In the genomic region with DNA sequence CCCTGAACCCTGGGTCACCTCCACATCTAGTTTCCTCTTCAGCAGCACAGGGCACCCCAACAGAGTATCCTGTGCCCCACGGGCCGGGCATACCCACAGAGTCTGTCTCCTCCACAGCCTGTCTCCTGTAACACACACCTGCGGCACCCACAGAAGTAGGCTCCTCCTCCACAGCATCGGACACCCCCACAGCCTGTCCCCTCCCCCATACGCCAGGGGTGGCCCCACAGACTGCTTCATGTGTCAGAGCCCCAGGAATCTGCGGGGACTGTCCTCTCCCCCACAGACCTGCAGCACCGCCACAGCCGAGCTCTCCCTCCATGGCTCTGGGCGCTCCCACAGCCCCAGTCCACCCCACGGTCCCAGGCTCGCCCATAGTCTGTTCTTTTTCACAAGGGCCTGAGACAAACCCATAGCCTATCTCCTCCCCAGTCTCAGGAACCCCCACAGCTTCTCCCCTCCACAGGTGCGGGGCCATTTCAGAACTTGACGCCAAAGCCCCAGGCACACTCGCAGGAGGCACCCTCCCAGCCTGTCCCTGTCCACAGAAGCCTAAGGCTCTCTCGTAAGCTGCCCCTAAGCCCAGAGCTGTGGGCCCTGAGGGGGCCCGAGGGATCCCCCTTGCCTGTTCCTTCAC, we compare ENCODE assay signal across 8 cellular contexts. TPM values are rescaled to one million over a fixed set of nuclear protein-coding genes. Genes with fewer than 3 reads are reported as not detected.
DNase-seq lines count a peak whose midpoint lies in the region; ATAC-seq and TF ChIP-seq lines count a peak whose summit lies in the region.

No MANE protein-coding gene starts in this region.

- H3K4me1 ChIP-seq in foreskin keratinocyte (peaks cover 18% of the 10 kb centered on the region), rectal smooth muscle tissue (ENCODE audit: control insufficient read depth, insufficient read depth, low read length) (peaks cover 14% of the 10 kb centered on the region)

- H3K36me3 ChIP-seq in rectal smooth muscle tissue (ENCODE audit: control insufficient read depth, insufficient read depth, low read length): peaks cover 11% of the 10 kb centered on the region

- H3K27ac ChIP-seq in VCaP (peak overlapping the region; percentile 84), foreskin keratinocyte (no peak overlapping the region), rectal smooth muscle tissue (ENCODE audit: low read depth, low read length) (no peak overlapping the region)

- H3K9ac ChIP-seq in rectal smooth muscle tissue (ENCODE audit: low read length): no peak overlapping the region

- ATAC-seq in foreskin keratinocyte (peak; percentile 10), HG03439 (IDR thresholded peaks at IDR 0.05; ENCODE audit: unreplicated experiment) (no peak), GM19395 (IDR thresholded peaks at IDR 0.05; ENCODE audit: unreplicated experiment) (no peak)

- DNase-seq in GM12865 (ENCODE audit: low read depth): no peak
- no peak for DNase-seq in foreskin keratinocyte
- no peak for DNase-seq in OCI-M2 (lab: John Stamatoyannopoulos, UW; ENCODE audit: unreplicated experiment)
- DNase-seq in NCI-H2171 treated with DMSO at 0.1 percent for 48 hours (lab: John Stamatoyannopoulos, UW): no peak

- H3K27me3 ChIP-seq in foreskin keratinocyte: no peaks in the 10 kb centered on the region
- H3K27me3 ChIP-seq in rectal smooth muscle tissue (ENCODE audit: control insufficient read depth, insufficient read depth, low read length): no peaks in the 10 kb centered on the region

- H3K4me3 ChIP-seq in GM12865 (ENCODE audit: low read depth, low read length) (peak overlapping the region; percentile 96), rectal smooth muscle tissue (ENCODE audit: low read length) (peak overlapping the region; percentile 98)

- no peak for TF ChIP-seq CTCF in GM12865 (IDR thresholded peaks at IDR 0.05; ENCODE audit: insufficient read depth, low read depth, low read length, missing control alignments)
- no peak for TF ChIP-seq CTCF in VCaP (conservative IDR thresholded peaks at IDR 0.05)
- TF ChIP-seq CTCF in foreskin keratinocyte (conservative IDR thresholded peaks at IDR 0.05): no peak

RNA-seq across cellular contexts. Expression of a gene that starts 1.4 kb away (rescaled TPM):
- total RNA-seq in foreskin keratinocyte: 16.6 and 18.6 TPM in 2 replicates
- 4.1 and 4.5 TPM in 2 replicates for polyA plus RNA-seq in foreskin keratinocyte

RNA-seq across cellular contexts. Expression of a gene that starts 1.7 kb away (rescaled TPM):
- 344 TPM in 2 replicates for total RNA-seq in foreskin keratinocyte
- 611 and 639 TPM in 2 replicates for polyA plus RNA-seq in foreskin keratinocyte

RNA-seq across cellular contexts. Expression of a gene that starts 12.3 kb away (rescaled TPM):
- 30.5 and 34.6 TPM in 2 replicates for total RNA-seq in foreskin keratinocyte
- 49.2 TPM in 2 replicates for polyA plus RNA-seq in foreskin keratinocyte

RNA-seq across cellular contexts. Expression of a gene that starts 12.4 kb away (rescaled TPM):
- 0.88 and 1.2 TPM in 2 replicates for total RNA-seq in foreskin keratinocyte
- 1.1 and 1.4 TPM in 2 replicates for polyA plus RNA-seq in foreskin keratinocyte
